1 cellular context compared by ENCODE assay signal in the genomic region with DNA sequence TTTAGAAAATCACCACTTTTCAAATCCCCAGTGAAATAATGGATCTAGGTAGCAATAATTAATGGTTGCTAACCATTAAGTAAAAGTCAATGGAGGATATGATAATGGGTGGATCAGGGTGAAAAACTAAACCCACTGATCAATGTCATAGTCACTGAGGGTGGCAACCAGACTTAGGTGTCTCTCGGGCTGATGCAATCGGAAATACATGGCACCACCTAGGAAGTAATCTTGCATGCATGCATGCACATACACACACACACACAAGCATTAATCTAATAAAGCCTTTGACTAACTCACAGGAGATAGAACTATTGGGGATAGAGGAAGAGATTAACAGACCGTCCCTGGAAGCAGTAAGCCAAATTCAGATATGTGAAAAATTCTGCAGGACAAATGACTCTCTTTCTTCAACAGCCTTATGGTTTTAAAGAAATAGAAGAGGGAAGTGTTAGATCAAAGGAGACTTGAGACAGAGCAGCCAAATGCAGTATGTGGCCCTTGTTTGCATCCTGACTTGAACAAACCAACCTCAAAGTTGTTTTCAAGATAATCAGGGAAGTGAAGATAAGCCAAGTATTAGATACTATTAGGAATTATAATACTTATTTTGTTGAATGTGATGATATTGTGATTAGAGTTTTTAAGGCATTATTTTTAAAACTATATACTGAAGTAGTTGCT.
TF ChIP-seq lines count a peak whose summit lies in the region.

No MANE protein-coding gene starts in this region.

TF ChIP-seq in GM23338, 12 proteins besides CTCF, POLR2A, EP300 and RAD21 (continued from another document):
- TF ChIP-seq ZNF462 (CRISPR knock-in tag; IDR thresholded peaks at IDR 0.05) (no peak), ZNF331 (CRISPR knock-in tag; IDR thresholded peaks at IDR 0.05; ENCODE audit: low read depth) (no peak), ZNF114 (CRISPR knock-in tag; IDR thresholded peaks at IDR 0.05) (no peak), NANOG (IDR thresholded peaks at IDR 0.05; ENCODE audit: borderline replicate concordance) (no peak), STAT1 (IDR thresholded peaks at IDR 0.05; ENCODE audit: unreplicated experiment) (no peak), CREB1 (CRISPR knock-in tag; IDR thresholded peaks at IDR 0.05; ENCODE audit: low read depth) (no peak), POLR2AphosphoS5 (IDR thresholded peaks at IDR 0.05; ENCODE audit: low read depth) (no peak), REST (IDR thresholded peaks at IDR 0.05; ENCODE audit: unreplicated experiment) (no peak), JUNB (IDR thresholded peaks at IDR 0.05; ENCODE audit: unreplicated experiment) (no peak)
TF ChIP-seq in GM23338: peak in this region for 0.
